13 cellular contexts compared by ENCODE assay signal in genomic region chr2:24009367-24009679, GRCh38. TPM values are rescaled to one million over a fixed set of nuclear protein-coding genes. Genes with fewer than 3 reads are reported as not detected.
DNase-seq lines count a peak whose midpoint lies in the region; ATAC-seq and TF ChIP-seq lines count a peak whose summit lies in the region.
"Had no signal": no experiment of that assay in that cellular context is flagged by ENCODE, and none has a peak within 500 bp of the region (broad histone marks: within the 10 kb centered on the region; RNA-seq: fewer than 3 reads in every experiment).

No MANE protein-coding gene starts in this region.

- no peak for TF ChIP-seq CTCF in Panc1 (IDR thresholded peaks at IDR 0.05)
- TF ChIP-seq CTCF in fibroblast of lung (conservative IDR thresholded peaks at IDR 0.05 in 1 of 2, IDR thresholded peaks at IDR 0.05 in 1 of 2; ENCODE audit: low read depth in 1 of 2, low read length in 2 of 2), result no peak
- no peak for TF ChIP-seq CTCF in nephron (IDR thresholded peaks at IDR 0.05; ENCODE audit: unreplicated experiment in 3 of 3)

- CTCF ChIA-PET in Panc1 (lab: Charles Lee), result no interaction called here

- H3K9me3 ChIP-seq in Panc1 (ENCODE audit: control insufficient read depth, insufficient read depth, low read depth, low read length), result no peaks in the 10 kb centered on the region
- H3K9me3 ChIP-seq in fibroblast of lung (ENCODE audit: control insufficient read depth, insufficient read depth, low read depth, low read length), result no peaks in the 10 kb centered on the region
- H3K9me3 ChIP-seq: upper lobe of left lung had no signal

- H3K79me2 ChIP-seq in ACC112 (ENCODE audit: control insufficient read depth, insufficient read depth, low read length, unreplicated experiment) (no peaks in the 10 kb centered on the region), fibroblast of lung (ENCODE audit: control insufficient read depth, insufficient read depth, low read length) (no peaks in the 10 kb centered on the region)

- no TSS peak for BruUV-seq in Panc1 (replicated peaks; lab: Mats Ljungman, UMichigan)

- POLR2A ChIA-PET in Panc1 (lab: Charles Lee), result interaction anchor here (0.6 kb wide), 1 partner anchor 390 kb away, joined by 4 read pairs; no protein-coding TSS in a partner anchor

- peak overlapping the region; percentile 29 to 59 (median 41) for H3K4me3 Mint-ChIP-seq in nephron

- peak overlapping the region; percentile 78 for H3K4me2 ChIP-seq in fibroblast of lung (ENCODE audit: extremely low read depth, insufficient read depth, low read length)

- no peaks in the 10 kb centered on the region for H3K36me3 Mint-ChIP-seq in nephron (ENCODE audit: low read depth)

- H2AFZ ChIP-seq in ACC112 (ENCODE audit: low read length, unreplicated experiment), result no peak overlapping the region
- H2AFZ ChIP-seq in fibroblast of lung (ENCODE audit: low read length), result no peak overlapping the region

- H3K27me3 ChIP-seq in ACC112 (ENCODE audit: insufficient read depth, low read length) (no peaks in the 10 kb centered on the region), Panc1 (ENCODE audit: control insufficient read depth, insufficient read depth, low read length) (no peaks in the 10 kb centered on the region), fibroblast of lung (ENCODE audit: control insufficient read depth, insufficient read depth, low read length) (peaks cover 3% of the 10 kb centered on the region), H7 (ENCODE audit: control insufficient read depth, insufficient read depth, low read length) (peaks cover 15% of the 10 kb centered on the region)

- no peaks in the 10 kb centered on the region for H3K36me3 ChIP-seq in ACC112 (ENCODE audit: insufficient read depth, low read length)
- H3K36me3 ChIP-seq in Panc1 (ENCODE audit: control insufficient read depth, insufficient read depth, low read length), result no peaks in the 10 kb centered on the region
- H3K36me3 ChIP-seq in fibroblast of lung (ENCODE audit: control insufficient read depth, insufficient read depth, low read length), result no peaks in the 10 kb centered on the region
- H3K36me3 ChIP-seq in H7 (replicated peaks; ENCODE audit: control insufficient read depth, insufficient read depth, low read length), result no peaks in the 10 kb centered on the region; the same call in 1 of the 2 replicates
- H3K36me3 ChIP-seq: upper lobe of left lung had no signal

- no peaks in the 10 kb centered on the region for H3K9me3 Mint-ChIP-seq in nephron

- H3K27me3 Mint-ChIP-seq in nephron (ENCODE audit: low read depth), result peaks cover 42% of the 10 kb centered on the region

- H3K4me1 ChIP-seq in ACC112 (ENCODE audit: control insufficient read depth, insufficient read depth, low read length, unreplicated experiment), result peaks cover 8% of the 10 kb centered on the region
- H3K4me1 ChIP-seq in Panc1 (ENCODE audit: control insufficient read depth, insufficient read depth, low read length), result peaks cover 9% of the 10 kb centered on the region; the same call in 1 of the 2 replicates
- H3K4me1 ChIP-seq in fibroblast of lung (ENCODE audit: control insufficient read depth, extremely low read depth, insufficient read depth, low read length), result no peaks in the 10 kb centered on the region

- no peak overlapping the region for H3K27ac ChIP-seq in ACC112 (ENCODE audit: low read depth, low read length)
- H3K27ac ChIP-seq in Panc1 (ENCODE audit: low read length), result no peak overlapping the region
- H3K27ac ChIP-seq in fibroblast of lung (ENCODE audit: insufficient read depth, low read length), result no peak overlapping the region
- H3K27ac ChIP-seq: upper lobe of left lung had no signal

- H3K9ac ChIP-seq in fibroblast of lung (ENCODE audit: insufficient read depth, low read length), result no peak overlapping the region

- H3K4me1 Mint-ChIP-seq in nephron, result no peaks in the 10 kb centered on the region

- H3K4me3 ChIP-seq in ACC112 (ENCODE audit: low read depth, low read length) (peak overlapping the region; percentile 71; the same call in 1 of the 2 replicates), Panc1 (ENCODE audit: low read depth in 2 of 2, low read length in 2 of 2) (no peak overlapping the region), fibroblast of lung (replicated peaks in 1 of 4; ENCODE audit: control extremely low read depth in 1 of 4, insufficient read depth in 1 of 4, low read depth in 3 of 4, low read length in 4 of 4) (peak overlapping the region in 2 of 4 experiments; percentile 35 to 55), H7 (ENCODE audit: insufficient read depth, low read depth, low read length) (no peak overlapping the region; the same call in 1 of the 2 replicates)

- DNase-seq in Panc1 (ENCODE audit: low read depth, low spot score), result no peak
- DNase-seq in fibroblast of lung (ENCODE audit: low read depth in 2 of 2), result no peak
- no peak for DNase-seq in KG1 (lab: John Stamatoyannopoulos, UW)
- no peak for DNase-seq in H7
- no peak for DNase-seq in A172 (ENCODE audit: low spot score)
- DNase-seq in SIG-M5 treated with dmso at 0.1 percent for 504 hours (lab: John Stamatoyannopoulos, UW; ENCODE audit: unreplicated experiment), result no peak
- DNase-seq: DMS79 treated with DMSO at 0.1 percent for 48 hours, NCI-H69 had no signal

- intact Hi-C loops in Panc1 (cut with micrococcal nuclease; ENCODE audit: unreplicated experiment), result no loop called here

- in situ Hi-C loops in Panc1 (cut with HindIII; ENCODE audit: low pct_unique_long_range_greater_than_20kb, low sequenced_read_pairs), result no loop called here

- peak; percentile 7; the same call in 1 of the 2 replicates for ATAC-seq in Panc1

- H4K20me1 ChIP-seq in fibroblast of lung (ENCODE audit: control insufficient read depth, extremely low read depth, insufficient read depth, low read length), result no peaks in the 10 kb centered on the region

- no peak overlapping the region for H3K27ac Mint-ChIP-seq in nephron

RNA-seq across cellular contexts. Expression of gene MFSD2B, which starts 0.6 kb away (rescaled TPM):
- total RNA-seq in Panc1 (2021; ENCODE audit: unreplicated experiment), result 0.23 TPM
- polyA plus RNA-seq in Panc1 (2012; ENCODE audit: insufficient read length), result 9.3 TPM
- 0.17 TPM in 1 of 2 replicates, not detected in the other for total RNA-seq in fibroblast of lung
- 0.08 and 0.10 TPM in 2 replicates for polyA plus RNA-seq in fibroblast of lung
- polyA plus RNA-seq in fibroblast of lung (2012), result 0.19 and 0.24 TPM in 2 replicates
- polyA minus RNA-seq in fibroblast of lung (ENCODE audit: low replicate concordance), result 0.16 and 3.9 TPM in 2 replicates
- total RNA-seq in H7 (2014; rRNA removed; shearing (Covaris generic)), result 0.11 and 0.21 TPM in 2 replicates
- total RNA-seq in A172 (2014; rRNA removed; shearing (Covaris generic)), result 0.24 TPM in 1 of 2 replicates, not detected in the other
- total RNA-seq: esophagus mucosa, kidney epithelial cell had no signal

RNA-seq across cellular contexts. Expression of gene WDCP, which starts 37.9 kb away (rescaled TPM):
- total RNA-seq in Panc1 (2021; ENCODE audit: unreplicated experiment) (20.0 TPM), fibroblast of lung (9.5 and 10.4 TPM in 2 replicates)
- polyA plus RNA-seq in Panc1 (2012; ENCODE audit: insufficient read length), result 8.1 TPM
- polyA plus RNA-seq in fibroblast of lung, result 10.2 and 11.0 TPM in 2 replicates
- polyA plus RNA-seq in fibroblast of lung (2012), result 4.0 and 6.4 TPM in 2 replicates
- polyA minus RNA-seq in fibroblast of lung (ENCODE audit: low replicate concordance), result 11.1 and 36.8 TPM in 2 replicates
- total RNA-seq in H7 (2014; rRNA removed; shearing (Covaris generic)), result 21.8 and 22.8 TPM in 2 replicates
- 10.7 and 14.7 TPM in 2 replicates for total RNA-seq in A172 (2014; rRNA removed; shearing (Covaris generic))

RNA-seq across cellular contexts. Expression of gene FKBP1B, which starts 40.2 kb away (rescaled TPM):
- total RNA-seq in Panc1 (2021; ENCODE audit: unreplicated experiment) (19.9 TPM), fibroblast of lung (4.9 and 12.1 TPM in 2 replicates)
- 36.3 TPM for polyA plus RNA-seq in Panc1 (2012; ENCODE audit: insufficient read length)
- 11.9 and 18.0 TPM in 2 replicates for polyA plus RNA-seq in fibroblast of lung
- polyA plus RNA-seq in fibroblast of lung (2012), result 9.9 and 12.1 TPM in 2 replicates
- 2.4 and 5.9 TPM in 2 replicates for polyA minus RNA-seq in fibroblast of lung (ENCODE audit: low replicate concordance)
- 40.5 and 43.5 TPM in 2 replicates for total RNA-seq in H7 (2014; rRNA removed; shearing (Covaris generic))
- 5.2 and 10.8 TPM in 2 replicates for total RNA-seq in A172 (2014; rRNA removed; shearing (Covaris generic))
